12 cellular contexts compared by ENCODE assay signal in the genomic region with DNA sequence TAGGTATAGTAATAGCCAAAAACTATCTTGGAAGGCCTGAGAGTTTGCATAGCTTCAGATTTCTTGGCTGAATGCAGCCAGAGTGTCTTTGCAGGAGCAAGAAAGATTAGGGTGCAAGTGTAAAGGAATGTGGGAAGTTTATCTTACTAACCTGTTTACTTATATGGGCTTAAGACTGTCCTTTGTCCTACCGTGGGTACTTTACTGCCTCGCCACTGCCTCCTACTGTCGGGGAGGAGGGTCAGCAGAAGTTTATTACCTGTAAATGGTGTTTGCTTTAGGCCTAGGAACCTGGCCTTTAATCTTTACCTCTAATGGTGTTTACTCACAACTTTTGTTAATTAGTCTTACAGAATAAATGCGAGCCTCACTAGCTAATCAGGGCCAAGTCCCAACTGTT.
A peak's percentile ranks its signal among the peaks of the same experiment; 100 is the strongest.
DNase-seq lines count a peak whose midpoint lies in the region; ATAC-seq and TF ChIP-seq lines count a peak whose summit lies in the region.
"Had no signal": no experiment of that assay in that cellular context is flagged by ENCODE, and none has a peak within 500 bp of the region (broad histone marks: within the 10 kb centered on the region; RNA-seq: fewer than 3 reads in every experiment).

No MANE protein-coding gene starts in this region.

- in situ Hi-C loops in ACHN (cut with HindIII; ENCODE audit: low pct_ligation_motif_present, low pct_unique_long_range_greater_than_20kb, low sequenced_read_pairs), result no loop called here

- ATAC-seq in GM18498 (IDR thresholded peaks at IDR 0.05; ENCODE audit: unreplicated experiment) (peak; percentile 47), GM21576 (IDR thresholded peaks at IDR 0.05; ENCODE audit: unreplicated experiment) (no peak)
- ATAC-seq: K562 had no signal

- no peak for TF ChIP-seq EP300 in sigmoid colon (IDR thresholded peaks at IDR 0.05)

- H3K27ac ChIP-seq in OCI-LY1 (ENCODE audit: low read depth, low read length, poor library complexity, severe bottlenecking) (no peak overlapping the region), sigmoid colon (no peak overlapping the region)

- H3K9me3 ChIP-seq in OCI-LY1 (ENCODE audit: low read length) (no peaks in the 10 kb centered on the region), sigmoid colon (peaks cover 0 to 6% (median 0%) of the 10 kb centered on the region in 4 donors)

- H3K4me1 ChIP-seq in OCI-LY1 (ENCODE audit: insufficient read depth, low read length, severe bottlenecking), result no peaks in the 10 kb centered on the region
- H3K4me1 ChIP-seq in sigmoid colon, result no peaks in the 10 kb centered on the region

- intact Hi-C loops in sigmoid colon (cut with DNase I), result no loop called here

- TF ChIP-seq CTCF in OCI-LY1 (IDR thresholded peaks at IDR 0.05; ENCODE audit: low read length), result peak; percentile 60
- TF ChIP-seq CTCF in fibroblast of the aortic adventitia (IDR thresholded peaks at IDR 0.05; ENCODE audit: insufficient read depth, low read length), result peak; percentile 26
- TF ChIP-seq CTCF in sigmoid colon (IDR thresholded peaks at IDR 0.05), result no peak

- no peak overlapping the region for H3K4me3 ChIP-seq in OCI-LY1 (ENCODE audit: low read depth, low read length, poor library complexity, severe bottlenecking)
- H3K4me3 ChIP-seq in fibroblast of the aortic adventitia (ENCODE audit: low read depth, low read length), result no peak overlapping the region
- no peak overlapping the region for H3K4me3 ChIP-seq in sigmoid colon
- H3K4me3 ChIP-seq: K562 had no signal

- TF ChIP-seq POLR2A in sigmoid colon (IDR thresholded peaks at IDR 0.05), result no peak

- H4K20me1 ChIP-seq in OCI-LY1 (ENCODE audit: insufficient read depth, low read length), result no peaks in the 10 kb centered on the region

- DNase-seq in ACHN (peak; percentile 19), fibroblast of the aortic adventitia (ENCODE audit: low read depth) (peak; percentile 4), NCI-H2171 treated with DMSO at 0.1 percent for 48 hours (lab: John Stamatoyannopoulos, UW) (no peak), sigmoid colon (no peak), NCI-H345 treated with DMSO at 0.1 percent for 48 hours (lab: John Stamatoyannopoulos, UW; ENCODE audit: unreplicated experiment) (no peak)
- DNase-seq: aorta; CD4-positive, alpha-beta memory T cell; RPMI8226 had no signal

- no peak overlapping the region for H3K9ac ChIP-seq in OCI-LY1 (ENCODE audit: low read length)

- H3K9me2 ChIP-seq in OCI-LY1 (ENCODE audit: low read depth, low read length), result no peaks in the 10 kb centered on the region

- H3K79me2 ChIP-seq in OCI-LY1 (ENCODE audit: insufficient read depth, low read length), result no peaks in the 10 kb centered on the region

- H3K36me3 ChIP-seq in OCI-LY1 (ENCODE audit: insufficient read depth, low read length) (no peaks in the 10 kb centered on the region), sigmoid colon (no peaks in the 10 kb centered on the region)

- WGBS in sigmoid colon, 2 donors, result 21 to 46% methylated on average over 4 of the region's 4 CpGs

- no peak overlapping the region for H2AFZ ChIP-seq in OCI-LY1 (ENCODE audit: low read length)

- no peaks in the 10 kb centered on the region for H3K27me3 ChIP-seq in OCI-LY1 (ENCODE audit: insufficient read depth, low read length)
- H3K27me3 ChIP-seq in sigmoid colon, result no peaks in the 10 kb centered on the region

- H3K4me2 ChIP-seq in OCI-LY1 (ENCODE audit: low read length), result no peak overlapping the region

- no peaks in the 10 kb centered on the region for H3F3A ChIP-seq in OCI-LY1 (ENCODE audit: insufficient read depth, low read length)

Comparison
In these comparisons a context has a peak if more than half of its experiments do, and no peak if none do; other contexts are left out.
1. DNase-seq: peak in ACHN (single experiment) and fibroblast of the aortic adventitia (single experiment); none in NCI-H2171 treated with DMSO at 0.1 percent for 48 hours (single experiment), sigmoid colon (single experiment) and NCI-H345 treated with DMSO at 0.1 percent for 48 hours (single experiment).
2. CTCF ChIP-seq: peak in OCI-LY1 (single experiment) and fibroblast of the aortic adventitia (single experiment); none in sigmoid colon (0 of 4).